In the genomic region with DNA sequence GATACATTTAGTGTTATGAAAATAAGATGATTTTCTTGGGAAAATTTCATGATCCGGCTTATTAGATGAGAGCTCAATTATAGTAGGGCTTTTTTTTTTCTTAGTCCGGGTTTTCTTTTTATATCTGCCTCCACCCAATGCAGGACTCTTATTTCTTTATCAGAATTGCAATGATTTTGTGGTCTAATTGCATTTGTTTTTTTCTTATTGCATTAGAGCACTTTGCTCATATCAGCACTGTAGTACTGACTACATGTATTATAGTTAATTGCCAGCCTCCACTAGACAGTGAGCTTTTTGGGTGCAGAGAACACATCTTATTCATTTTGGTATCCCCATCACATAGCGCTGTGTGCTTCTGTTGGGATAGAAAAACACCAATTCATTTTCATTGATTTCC, we compare ENCODE assay signal across 34 cellular contexts.
"Had no signal": no experiment of that assay in that cellular context is flagged by ENCODE, and none has a peak within 500 bp of the region (broad histone marks: within the 10 kb centered on the region; RNA-seq: fewer than 3 reads in every experiment).

No MANE protein-coding gene starts in this region.

- H3K4me3 ChIP-seq: MG63 had no signal

- DNase-seq: Karpas-422, KG1, MG63, MM.1S, MV-4-11, NCI-H1048, NCI-H1092, NCI-H1092 treated with DMSO at 0.1 percent for 48 hours, NCI-H1105, NCI-H1105 treated with DMSO at 0.1 percent for 48 hours, NCI-H1417, NCI-H1436, NCI-H1436 treated with DMSO at 0.1 percent for 48 hours, NCI-H146, NCI-H1694, NCI-H1694 treated with DMSO at 0.1 percent for 48 hours, NCI-H187, NCI-H187 treated with DMSO at 0.1 percent for 48 hours, NCI-H1930, NCI-H2029, NCI-H2029 treated with DMSO at 0.1 percent for 48 hours, NCI-H2081, NCI-H2081 treated with DMSO at 0.1 percent for 48 hours, NCI-H2107, NCI-H2171, NCI-H2171 treated with DMSO at 0.1 percent for 48 hours, NCI-H2227 treated with DMSO at 0.1 percent for 48 hours, NCI-H226, NCI-H345, NCI-H446, NCI-H446 treated with DMSO at 0.1 percent for 48 hours, NCI-H510A, NCI-H510A treated with DMSO at 0.1 percent for 48 hours had no signal

- H3K36me3 ChIP-seq: MG63 had no signal

- H3K9me3 ChIP-seq: MG63 had no signal

- H3K4me2 ChIP-seq: KMS-11 had no signal

- H3K27ac ChIP-seq: KMS-11 had no signal

- H3K27me3 ChIP-seq: MG63 had no signal

- H3K9ac ChIP-seq: KMS-11 had no signal
